22 cellular contexts compared by ENCODE assay signal in genomic region chr10:118544401-118544948, GRCh38. TPM values are rescaled to one million over a fixed set of nuclear protein-coding genes. Genes with fewer than 3 reads are reported as not detected.
DNase-seq lines count a peak whose midpoint lies in the region; ATAC-seq and TF ChIP-seq lines count a peak whose summit lies in the region.
"Had no signal": no experiment of that assay in that cellular context is flagged by ENCODE, and none has a peak within 500 bp of the region (broad histone marks: within the 10 kb centered on the region; RNA-seq: fewer than 3 reads in every experiment).

No MANE protein-coding gene starts in this region.

- H3K27ac ChIP-seq in DOHH2 (ENCODE audit: low read depth, low read length) = no peak overlapping the region
- no peak overlapping the region for H3K27ac ChIP-seq in KMS-11
- H3K27ac ChIP-seq in neural cell (ENCODE audit: low read length) = no peak overlapping the region
- no peak overlapping the region for H3K27ac ChIP-seq in dorsolateral prefrontal cortex
- H3K27ac ChIP-seq: breast epithelium, gastroesophageal sphincter, right atrium auricular region, suprapubic skin, upper lobe of left lung had no signal

- POLR2A ChIA-PET in WTC11 (lab: Charles Lee) = no interaction called here

- TF ChIP-seq EP300 in neural cell (conservative IDR thresholded peaks at IDR 0.05; ENCODE audit: poor library complexity, severe bottlenecking) = no peak

- H3K9ac ChIP-seq in KMS-11 (no peak overlapping the region), neural cell (ENCODE audit: low read length) (no peak overlapping the region)

- H3K36me3 ChIP-seq in DOHH2 (ENCODE audit: control insufficient read depth, low read length) (no peaks in the 10 kb centered on the region), KMS-11 (ENCODE audit: insufficient read depth) (no peaks in the 10 kb centered on the region), neural cell (ENCODE audit: insufficient read depth, low read length) (no peaks in the 10 kb centered on the region)
- H3K36me3 ChIP-seq: breast epithelium, gastroesophageal sphincter, right atrium auricular region, suprapubic skin, upper lobe of left lung had no signal

- H3K4me1 ChIP-seq in DOHH2 (ENCODE audit: control insufficient read depth, low read length) = no peaks in the 10 kb centered on the region
- no peaks in the 10 kb centered on the region for H3K4me1 ChIP-seq in KMS-11 (ENCODE audit: low read depth, poor library complexity, severe bottlenecking)
- H3K4me1 ChIP-seq: breast epithelium, gastroesophageal sphincter, right atrium auricular region, suprapubic skin, upper lobe of left lung had no signal

- DNase-seq in WTC11 (ENCODE audit: low spot score) (no peak), dorsolateral prefrontal cortex (no peak)
- no peak for DNase-seq in activated CD8-positive, alpha-beta memory T cell treated with anti-CD3 and anti-CD28 coated beads, Interleukin-2, amount 10 ng/mL, durations not matched to agents 7 days and 5 days
- DNase-seq: C1 segment of cervical spinal cord; GF-D8; stimulated activated naive CD4-positive, alpha-beta T cell treated with Interleukin-2 at 50 U/mL for 16 hours had no signal

- peak; percentile 27 for TF ChIP-seq CTCF in DOHH2 (IDR thresholded peaks at IDR 0.05; ENCODE audit: low read depth, low read length, poor library complexity, severe bottlenecking)
- peak; percentile 50 for TF ChIP-seq CTCF in KMS-11 (conservative IDR thresholded peaks at IDR 0.05; ENCODE audit: low read depth, low read length)
- TF ChIP-seq CTCF in WTC11 (IDR thresholded peaks at IDR 0.05) = 0 out of 2 replicates have a peak, but pooled peaks have one; percentile 8
- peak; percentile 10 for TF ChIP-seq CTCF in neural cell (IDR thresholded peaks at IDR 0.05; ENCODE audit: poor library complexity, severe bottlenecking)
- TF ChIP-seq CTCF in dorsolateral prefrontal cortex (IDR thresholded peaks at IDR 0.05 in 54 of 56, conservative IDR thresholded peaks at IDR 0.05 in 2 of 56; ENCODE audit: low read depth in 1 of 56, partially characterized antibody in 56 of 56) = peak in 4 of 56 donors; percentile 1 to 4 (median 2)

- H3K27me3 ChIP-seq in DOHH2 (ENCODE audit: control insufficient read depth, low read length) (peaks cover 14% of the 10 kb centered on the region), KMS-11 (ENCODE audit: insufficient read depth, low read depth) (no peaks in the 10 kb centered on the region), neural cell (ENCODE audit: insufficient read depth, low read depth, low read length) (no peaks in the 10 kb centered on the region), dorsolateral prefrontal cortex (peaks cover 0 to 16% (median 0%) of the 10 kb centered on the region in 45 donors)
- H3K27me3 ChIP-seq: right atrium auricular region, upper lobe of left lung had no signal

- H3F3A ChIP-seq in DOHH2 (ENCODE audit: control insufficient read depth, insufficient read depth) (no peaks in the 10 kb centered on the region), neural cell (ENCODE audit: insufficient read depth, low read length, poor library complexity, severe bottlenecking) (no peaks in the 10 kb centered on the region)

- H3K27me3 Mint-ChIP-seq in WTC11 (ENCODE audit: low read depth) = no peaks in the 10 kb centered on the region; the same call in 1 of the 2 replicates
- peaks cover 60% of the 10 kb centered on the region for H3K27me3 Mint-ChIP-seq in stimulated activated memory B cell treated with anti-CD40 and anti-IgM and Interleukin-4, amounts not matched to agents 10 μg/mL and 1 μg/mL and 100 μg/mL, for 72 hours
- peaks cover 35% of the 10 kb centered on the region for H3K27me3 Mint-ChIP-seq in activated CD8-positive, alpha-beta memory T cell treated with anti-CD3 and anti-CD28 coated beads, Interleukin-2, amount 10 ng/mL, durations not matched to agents 7 days and 5 days

- H4K20me1 ChIP-seq in DOHH2 (ENCODE audit: control insufficient read depth, insufficient read depth, low read depth, low read length) (no peaks in the 10 kb centered on the region), KMS-11 (ENCODE audit: insufficient read depth) (no peaks in the 10 kb centered on the region), neural cell (ENCODE audit: insufficient read depth) (no peaks in the 10 kb centered on the region)

- CTCF ChIA-PET in WTC11 (lab: Charles Lee) = interaction anchor here (0.6 to 2.0 kb wide), 22 partner anchors 10 to 304 kb away, joined by 3 to 23 read pairs (median 4); no protein-coding TSS in a partner anchor
- CTCF ChIA-PET in activated CD8-positive, alpha-beta memory T cell treated with anti-CD3 and anti-CD28 coated beads, Interleukin-2, amount 10 ng/mL, durations not matched to agents 7 days and 5 days (lab: Charles Lee) = interaction anchor here (0.6 to 3.4 kb wide), 9 partner anchors 10 to 120 kb away, joined by 3 to 26 read pairs (median 3); no protein-coding TSS in a partner anchor

- no peak overlapping the region for H3K4me2 ChIP-seq in DOHH2 (ENCODE audit: low read length)
- no peak overlapping the region for H3K4me2 ChIP-seq in KMS-11
- H3K4me2 ChIP-seq in neural cell (ENCODE audit: low read length) = no peak overlapping the region
- H3K4me2 ChIP-seq: smooth muscle cell had no signal

- no peak overlapping the region for H3K4me3 Mint-ChIP-seq in WTC11
- H3K4me3 Mint-ChIP-seq in stimulated activated memory B cell treated with anti-CD40 and anti-IgM and Interleukin-4, amounts not matched to agents 10 μg/mL and 1 μg/mL and 100 μg/mL, for 72 hours = no peak overlapping the region
- no peak overlapping the region for H3K4me3 Mint-ChIP-seq in activated CD8-positive, alpha-beta memory T cell treated with anti-CD3 and anti-CD28 coated beads, Interleukin-2, amount 10 ng/mL, durations not matched to agents 7 days and 5 days
- H3K4me3 Mint-ChIP-seq: activated naive CD8-positive, alpha-beta T cell; memory B cell had no signal

- H3K27ac Mint-ChIP-seq in WTC11 = no peak overlapping the region
- no peak overlapping the region for H3K27ac Mint-ChIP-seq in stimulated activated memory B cell treated with anti-CD40 and anti-IgM and Interleukin-4, amounts not matched to agents 10 μg/mL and 1 μg/mL and 100 μg/mL, for 72 hours
- H3K27ac Mint-ChIP-seq in activated CD8-positive, alpha-beta memory T cell treated with anti-CD3 and anti-CD28 coated beads, Interleukin-2, amount 10 ng/mL, durations not matched to agents 7 days and 5 days = no peak overlapping the region
- H3K27ac Mint-ChIP-seq: activated naive CD8-positive, alpha-beta T cell; memory B cell had no signal

- intact Hi-C loops in dorsolateral prefrontal cortex (cut with DNase I) = no loop called here

- H3K4me3 ChIP-seq in DOHH2 (ENCODE audit: low read length) (no peak overlapping the region), KMS-11 (IDR thresholded peaks at IDR 0.05; ENCODE audit: insufficient read depth, low read depth, low read length) (no peak overlapping the region), neural cell (ENCODE audit: low read length) (no peak overlapping the region), dorsolateral prefrontal cortex (no peak overlapping the region)
- H3K4me3 ChIP-seq: breast epithelium, gastroesophageal sphincter, right atrium auricular region, smooth muscle cell, suprapubic skin, upper lobe of left lung had no signal

- H2AFZ ChIP-seq in KMS-11 (ENCODE audit: low read depth) = no peak overlapping the region
- H2AFZ ChIP-seq in neural cell (ENCODE audit: low read depth, low read length) = no peak overlapping the region

- H3K9me3 ChIP-seq in DOHH2 (ENCODE audit: control insufficient read depth, insufficient read depth, low read length) (no peaks in the 10 kb centered on the region), neural cell (ENCODE audit: low read length) (no peaks in the 10 kb centered on the region)
- H3K9me3 ChIP-seq: breast epithelium, gastroesophageal sphincter, right atrium auricular region, suprapubic skin, upper lobe of left lung had no signal

- H3K36me3 Mint-ChIP-seq in WTC11 = no peaks in the 10 kb centered on the region
- no peaks in the 10 kb centered on the region for H3K36me3 Mint-ChIP-seq in stimulated activated memory B cell treated with anti-CD40 and anti-IgM and Interleukin-4, amounts not matched to agents 10 μg/mL and 1 μg/mL and 100 μg/mL, for 72 hours
- H3K36me3 Mint-ChIP-seq in activated CD8-positive, alpha-beta memory T cell treated with anti-CD3 and anti-CD28 coated beads, Interleukin-2, amount 10 ng/mL, durations not matched to agents 7 days and 5 days = no peaks in the 10 kb centered on the region
- H3K36me3 Mint-ChIP-seq: activated naive CD8-positive, alpha-beta T cell; memory B cell had no signal

- no peaks in the 10 kb centered on the region for H3K79me2 ChIP-seq in DOHH2 (ENCODE audit: control insufficient read depth, low read length)
- no peaks in the 10 kb centered on the region for H3K79me2 ChIP-seq in KMS-11 (ENCODE audit: insufficient read depth, low read depth)
- H3K79me2 ChIP-seq in neural cell (replicated peaks; ENCODE audit: insufficient read depth, low read length) = no peaks in the 10 kb centered on the region

- no peaks in the 10 kb centered on the region for H3K9me3 Mint-ChIP-seq in WTC11
- H3K9me3 Mint-ChIP-seq in stimulated activated memory B cell treated with anti-CD40 and anti-IgM and Interleukin-4, amounts not matched to agents 10 μg/mL and 1 μg/mL and 100 μg/mL, for 72 hours = no peaks in the 10 kb centered on the region
- H3K9me3 Mint-ChIP-seq in activated CD8-positive, alpha-beta memory T cell treated with anti-CD3 and anti-CD28 coated beads, Interleukin-2, amount 10 ng/mL, durations not matched to agents 7 days and 5 days (ENCODE audit: low read depth) = no peaks in the 10 kb centered on the region
- H3K9me3 Mint-ChIP-seq: memory B cell had no signal

- no peaks in the 10 kb centered on the region for H3K4me1 Mint-ChIP-seq in WTC11
- H3K4me1 Mint-ChIP-seq in stimulated activated memory B cell treated with anti-CD40 and anti-IgM and Interleukin-4, amounts not matched to agents 10 μg/mL and 1 μg/mL and 100 μg/mL, for 72 hours = peaks cover 5% of the 10 kb centered on the region
- no peaks in the 10 kb centered on the region for H3K4me1 Mint-ChIP-seq in activated CD8-positive, alpha-beta memory T cell treated with anti-CD3 and anti-CD28 coated beads, Interleukin-2, amount 10 ng/mL, durations not matched to agents 7 days and 5 days
- H3K4me1 Mint-ChIP-seq: memory B cell had no signal

- no peaks in the 10 kb centered on the region for H3K9me2 ChIP-seq in DOHH2 (replicated peaks; ENCODE audit: control insufficient read depth, low read length)
- H3K9me2 ChIP-seq in neural cell (ENCODE audit: insufficient read depth, low read length) = no peaks in the 10 kb centered on the region

- peak; percentile 31 for ATAC-seq in WTC11
- no peak for ATAC-seq in stimulated activated memory B cell treated with anti-CD40 and anti-IgM and Interleukin-4, amounts not matched to agents 10 μg/mL and 1 μg/mL and 100 μg/mL, for 72 hours
- ATAC-seq in activated CD8-positive, alpha-beta memory T cell treated with anti-CD3 and anti-CD28 coated beads, Interleukin-2, amount 10 ng/mL, durations not matched to agents 7 days and 5 days = no peak
- ATAC-seq: gastroesophageal sphincter had no signal

- TF ChIP-seq RAD21 in neural cell (conservative IDR thresholded peaks at IDR 0.05) = no peak

RNA-seq across cellular contexts. Expression of gene PRLHR, which starts 51.0 kb away (rescaled TPM):
- total RNA-seq in WTC11 (2021) = not detected in 3 replicates
- 0.20 TPM in 1 of 2 replicates, not detected in the other for polyA plus RNA-seq in neural cell
- polyA minus RNA-seq in neural cell = 0.49 TPM in 1 of 2 replicates, not detected in the other
- total RNA-seq in activated CD8-positive, alpha-beta memory T cell treated with anti-CD3 and anti-CD28 coated beads, Interleukin-2, amount 10 ng/mL, durations not matched to agents 7 days and 5 days = not detected
- total RNA-seq in dorsolateral prefrontal cortex = 1 to 10 TPM in 104 of 120 experiments, under 1 TPM in 16; 0.25 to 4.6 (median 1.7) TPM
- total RNA-seq: activated CD8-positive, alpha-beta memory T cell treated with anti-CD3 and anti-CD28 coated beads for 36 hours; breast epithelium; endothelial cell of umbilical vein; fibroblast of lung; H7; right atrium auricular region; smooth muscle cell; suprapubic skin had no signal
- polyA plus RNA-seq: endothelial cell of umbilical vein, fibroblast of lung, smooth muscle cell had no signal
